ENCODE assay signal across 1 cellular context in the genomic region with DNA sequence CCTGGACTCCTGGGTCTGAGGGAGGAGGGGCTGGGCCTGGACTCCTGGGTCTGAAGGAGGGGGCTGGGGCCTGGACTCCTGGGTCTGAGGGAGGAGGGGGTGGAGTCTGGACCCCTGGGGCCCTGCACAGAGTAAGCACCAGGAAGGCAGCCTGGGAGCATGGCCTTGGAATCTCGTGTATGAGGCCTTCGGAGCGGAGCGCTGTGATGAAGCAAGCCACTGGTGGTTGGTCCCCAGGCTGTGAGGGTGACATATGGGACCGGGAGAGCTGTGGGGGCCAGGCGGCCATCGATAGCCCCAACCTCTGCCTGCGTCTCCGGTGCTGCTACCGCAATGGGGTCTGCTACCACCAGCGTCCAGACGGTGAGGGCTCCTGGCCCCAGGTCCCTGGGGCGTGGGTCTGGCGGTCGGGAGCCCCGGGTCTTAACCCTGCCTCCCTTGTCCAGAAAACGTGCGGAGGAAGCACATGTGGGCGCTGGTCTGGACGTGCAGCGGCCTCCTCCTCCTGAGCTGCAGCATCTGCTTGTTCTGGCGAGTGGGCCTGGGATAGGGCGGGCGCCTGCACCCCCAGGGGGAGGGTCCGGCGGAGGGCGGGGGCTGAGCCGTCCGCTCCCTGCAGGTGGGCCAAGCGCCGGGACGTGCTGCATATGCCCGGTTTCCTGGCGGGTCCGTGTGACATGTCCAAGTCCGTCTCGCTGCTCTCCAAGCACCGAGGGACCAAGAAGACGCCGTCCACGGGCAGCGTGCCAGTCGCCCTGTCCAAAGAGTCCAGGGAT.
TF ChIP-seq lines count a peak whose summit lies in the region.

No MANE protein-coding gene starts in this region.

TF ChIP-seq in IMR-90, 13 proteins besides CTCF, POLR2A, EP300 and RAD21:
- TF ChIP-seq, protein P1, sequence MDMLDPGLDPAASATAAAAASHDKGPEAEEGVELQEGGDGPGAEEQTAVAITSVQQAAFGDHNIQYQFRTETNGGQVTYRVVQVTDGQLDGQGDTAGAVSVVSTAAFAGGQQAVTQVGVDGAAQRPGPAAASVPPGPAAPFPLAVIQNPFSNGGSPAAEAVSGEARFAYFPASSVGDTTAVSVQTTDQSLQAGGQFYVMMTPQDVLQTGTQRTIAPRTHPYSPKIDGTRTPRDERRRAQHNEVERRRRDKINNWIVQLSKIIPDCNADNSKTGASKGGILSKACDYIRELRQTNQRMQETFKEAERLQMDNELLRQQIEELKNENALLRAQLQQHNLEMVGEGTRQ (IDR thresholded peaks at IDR 0.05; ENCODE audit: low read depth, low read length) = no peak
- TF ChIP-seq MAZ (IDR thresholded peaks at IDR 0.05; ENCODE audit: borderline replicate concordance, low read depth, low read length) = no peak
- TF ChIP-seq MXI1 (IDR thresholded peaks at IDR 0.05; ENCODE audit: borderline replicate concordance, low read depth, low read length) = no peak
- no peak for TF ChIP-seq RCOR1 (IDR thresholded peaks at IDR 0.05; ENCODE audit: insufficient replicate concordance, low read length)
- TF ChIP-seq, protein P2, sequence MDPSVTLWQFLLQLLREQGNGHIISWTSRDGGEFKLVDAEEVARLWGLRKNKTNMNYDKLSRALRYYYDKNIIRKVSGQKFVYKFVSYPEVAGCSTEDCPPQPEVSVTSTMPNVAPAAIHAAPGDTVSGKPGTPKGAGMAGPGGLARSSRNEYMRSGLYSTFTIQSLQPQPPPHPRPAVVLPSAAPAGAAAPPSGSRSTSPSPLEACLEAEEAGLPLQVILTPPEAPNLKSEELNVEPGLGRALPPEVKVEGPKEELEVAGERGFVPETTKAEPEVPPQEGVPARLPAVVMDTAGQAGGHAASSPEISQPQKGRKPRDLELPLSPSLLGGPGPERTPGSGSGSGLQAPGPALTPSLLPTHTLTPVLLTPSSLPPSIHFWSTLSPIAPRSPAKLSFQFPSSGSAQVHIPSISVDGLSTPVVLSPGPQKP (IDR thresholded peaks at IDR 0.05; ENCODE audit: borderline replicate concordance, low read depth, low read length) = no peak
- TF ChIP-seq MAFK (IDR thresholded peaks at IDR 0.05; ENCODE audit: low read depth, low read length) = no peak
- TF ChIP-seq NFE2L2 (IDR thresholded peaks at IDR 0.05; ENCODE audit: low read depth, low read length) = no peak
- no peak for TF ChIP-seq BHLHE40 (IDR thresholded peaks at IDR 0.05; ENCODE audit: low read depth, low read length)
- TF ChIP-seq RFX5 (IDR thresholded peaks at IDR 0.05; ENCODE audit: low read depth, low read length) = no peak
- TF ChIP-seq CEBPB (IDR thresholded peaks at IDR 0.05; ENCODE audit: low read depth, low read length) = no peak
- TF ChIP-seq FOS (IDR thresholded peaks at IDR 0.05; ENCODE audit: low read depth, low read length) = no peak
- TF ChIP-seq SMC3 (IDR thresholded peaks at IDR 0.05; ENCODE audit: low read depth, low read length) = no peak
- TF ChIP-seq CHD1 (IDR thresholded peaks at IDR 0.05; ENCODE audit: low read depth, low read length) = no peak
